Comparison of ENCODE assay signal across 10 cellular contexts in genomic region chr20:37201827-37202162, GRCh38. TPM values are rescaled to one million over a fixed set of nuclear protein-coding genes. Genes with fewer than 3 reads are reported as not detected.
DNase-seq lines count a peak whose midpoint lies in the region; ATAC-seq and TF ChIP-seq lines count a peak whose summit lies in the region.
"Had no signal": no experiment of that assay in that cellular context is flagged by ENCODE, and none has a peak within 500 bp of the region (broad histone marks: within the 10 kb centered on the region; RNA-seq: fewer than 3 reads in every experiment).

No MANE protein-coding gene starts in this region.

- H3K27me3 ChIP-seq in muscle layer of duodenum (ENCODE audit: low read depth, low read length) (no peaks in the 10 kb centered on the region), upper lobe of right lung (no peaks in the 10 kb centered on the region)

- H3K4me1 ChIP-seq in muscle layer of duodenum (ENCODE audit: control insufficient read depth in 1 of 2, insufficient read depth in 2 of 2, low read length in 2 of 2) (peaks cover 0 to 4% of the 10 kb centered on the region in 2 donors), upper lobe of right lung (peaks cover 10% of the 10 kb centered on the region)

- H3K27ac Mint-ChIP-seq in chondrocyte (ENCODE audit: unreplicated experiment): peak overlapping the region; percentile 79

- H3K4me3 Mint-ChIP-seq in chondrocyte (ENCODE audit: unreplicated experiment): no peak overlapping the region
- H3K4me3 Mint-ChIP-seq: CD8-positive, alpha-beta T cell had no signal

- H3K4me1 Mint-ChIP-seq in chondrocyte (ENCODE audit: low read depth): peaks cover 19% of the 10 kb centered on the region

- DNase-seq in M059J (ENCODE audit: low read depth) (peak; percentile 20), chondrocyte (ENCODE audit: low spot score) (no peak), upper lobe of right lung (no peak), SKM-1 treated with dmso at 0.1 percent for 144 hours (lab: John Stamatoyannopoulos, UW; ENCODE audit: unreplicated experiment) (no peak)
- no peak for DNase-seq in effector CD4-positive, alpha-beta T cell
- DNase-seq: cerebellar nuclear complex, MM.1S had no signal

- H3K27ac ChIP-seq in muscle layer of duodenum (ENCODE audit: low read length) (peak overlapping the region; percentile 40), upper lobe of right lung (peak overlapping the region; percentile 45)

- H3K4me3 ChIP-seq in muscle layer of duodenum (ENCODE audit: low read depth in 1 of 2, low read length in 2 of 2) (no peak overlapping the region), upper lobe of right lung (no peak overlapping the region)

- H3K9me3 ChIP-seq in muscle layer of duodenum (ENCODE audit: control insufficient read depth in 1 of 2, low read length in 2 of 2) (no peaks in the 10 kb centered on the region), upper lobe of right lung (no peaks in the 10 kb centered on the region)

- intact Hi-C loops in upper lobe of right lung (cut with DNase I): no loop called here

- peaks cover 32% of the 10 kb centered on the region for H3K36me3 Mint-ChIP-seq in chondrocyte (ENCODE audit: low read depth)

- H3K9me3 Mint-ChIP-seq in chondrocyte (ENCODE audit: low read depth): no peaks in the 10 kb centered on the region
- H3K9me3 Mint-ChIP-seq: CD8-positive, alpha-beta T cell had no signal

- ATAC-seq in upper lobe of right lung (no peak), HG03045 (IDR thresholded peaks at IDR 0.05; ENCODE audit: unreplicated experiment) (no peak)

- H3K36me3 ChIP-seq in muscle layer of duodenum (ENCODE audit: control insufficient read depth in 1 of 2, insufficient read depth in 2 of 2, low read length in 2 of 2) (peaks cover 48 to 60% of the 10 kb centered on the region in 2 donors), upper lobe of right lung (peaks cover 90% of the 10 kb centered on the region)

- no peaks in the 10 kb centered on the region for H3K27me3 Mint-ChIP-seq in chondrocyte (ENCODE audit: low read depth)

- TF ChIP-seq CTCF in chondrocyte (IDR thresholded peaks at IDR 0.05) (no peak), upper lobe of right lung (IDR thresholded peaks at IDR 0.05) (no peak)

RNA-seq across cellular contexts. Expression of gene MROH8, which starts 22.4 kb away (rescaled TPM):
- 2.1 TPM in 1 of 2 replicates, not detected in the other for total RNA-seq in M059J (2014; rRNA removed; shearing (Covaris generic))
- total RNA-seq in chondrocyte (2.5 to 6.1 TPM (median 2.8 TPM) in 3 replicates), upper lobe of right lung (1.5 TPM)

RNA-seq across cellular contexts. Expression of gene RPN2, which starts 22.7 kb away (rescaled TPM):
- total RNA-seq in M059J (2014; rRNA removed; shearing (Covaris generic)): 724 and 791 TPM in 2 replicates
- 183 to 194 TPM (median 185 TPM) in 3 replicates for total RNA-seq in chondrocyte
- total RNA-seq in upper lobe of right lung: 185 TPM

RNA-seq across cellular contexts. Expression of gene GHRH, which starts 59.8 kb away (rescaled TPM):
- not detected in 2 replicates for total RNA-seq in M059J (2014; rRNA removed; shearing (Covaris generic))
- total RNA-seq in chondrocyte: not detected in 3 replicates
- total RNA-seq in upper lobe of right lung: not detected
- total RNA-seq: CD8-positive, alpha-beta T cell had no signal
